In genomic region chr2:202934456-202934855, GRCh38 we compare ENCODE assay signal across 3 cellular contexts.
"Had no signal": no experiment of that assay in that cellular context is flagged by ENCODE, and none has a peak within 500 bp of the region (broad histone marks: within the 10 kb centered on the region; RNA-seq: fewer than 3 reads in every experiment).

No MANE protein-coding gene starts in this region.

- H3K4me3 ChIP-seq: GM12878 had no signal

- ATAC-seq: GM12878 had no signal

- DNase-seq: GDM1, GF-D8 had no signal
